In the genomic region with DNA sequence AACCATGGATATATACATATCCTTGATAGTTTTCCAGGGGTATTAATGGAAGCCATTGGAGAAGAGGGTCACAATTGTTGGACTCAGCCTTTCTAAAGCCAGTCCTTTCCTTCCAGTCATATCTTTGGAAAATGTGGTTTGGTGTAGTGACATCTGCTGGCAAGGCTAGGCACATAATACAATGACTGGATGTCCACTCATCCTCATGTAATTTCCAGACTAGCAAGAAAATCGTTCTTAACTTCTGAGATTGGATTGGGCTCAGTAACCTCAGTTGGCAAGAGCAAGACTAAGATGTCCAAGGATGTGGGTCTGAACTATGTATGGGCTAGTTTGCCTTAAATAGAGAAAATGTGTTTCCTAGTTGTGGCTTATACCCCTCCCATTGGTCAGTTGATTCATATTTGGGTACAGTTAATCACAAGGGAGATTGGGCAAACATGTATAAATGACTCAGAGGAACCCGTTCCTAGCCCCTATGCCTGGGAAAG, we compare ENCODE assay signal across 8 cellular contexts. TPM values are rescaled to one million over a fixed set of nuclear protein-coding genes. Genes with fewer than 3 reads are reported as not detected.
A peak's percentile ranks its signal among the peaks of the same experiment; 100 is the strongest.
DNase-seq lines count a peak whose midpoint lies in the region; FAIRE-seq and TF ChIP-seq lines count a peak whose summit lies in the region.

No MANE protein-coding gene starts in this region.

- no peak overlapping the region for H3K4me3 Mint-ChIP-seq in nephron progenitor cell

- peaks cover 45% of the 10 kb centered on the region for H3K27me3 Mint-ChIP-seq in nephron progenitor cell (ENCODE audit: low read depth, poor library complexity)

- FAIRE-seq in endometrium (lab: Jason Lieb, UNC), result peak; percentile 37

- TF ChIP-seq POLR2A in lower leg skin (IDR thresholded peaks at IDR 0.05), result no peak

- no peaks in the 10 kb centered on the region for H3K9me3 Mint-ChIP-seq in nephron progenitor cell

- intact Hi-C loops in lower leg skin (cut with DNase I; ENCODE audit: low total_unique reads), result loop anchor here (5.0 kb wide), 1 partner anchor 72 kb away; a partner anchor contains a TSS

- H3K27ac Mint-ChIP-seq in nephron progenitor cell, result no peak overlapping the region

- no peak overlapping the region for H3K4me3 ChIP-seq in lower leg skin (ENCODE audit: low read depth, poor library complexity, severe bottlenecking)

- 10 to 26% methylated on average over 2 of the region's 2 CpGs for WGBS in lower leg skin, 2 donors

- DNase-seq in NCI-H1092 treated with DMSO at 0.1 percent for 48 hours (lab: John Stamatoyannopoulos, UW) (peak; percentile 34), NCI-H1092 (lab: John Stamatoyannopoulos, UW) (no peak), HPDE6-E6E7 (ENCODE audit: extremely low spot score) (peak; percentile 37), RPMI8226 (peak; percentile 35), nephron progenitor cell (no peak), T1000 (lab: John Stamatoyannopoulos, UW) (no peak), lower leg skin (ENCODE audit: low spot score in 2 of 2) (no peak)

- peaks cover 10% of the 10 kb centered on the region for H3K4me1 Mint-ChIP-seq in nephron progenitor cell

- H3K36me3 Mint-ChIP-seq in nephron progenitor cell (ENCODE audit: low read depth), result no peaks in the 10 kb centered on the region

- TF ChIP-seq CTCF in nephron progenitor cell (IDR thresholded peaks at IDR 0.05) (peak; percentile 32), lower leg skin (IDR thresholded peaks at IDR 0.05) (no peak)

RNA-seq across cellular contexts. Expression of a gene that starts 8.7 kb away (rescaled TPM):
- total RNA-seq in lower leg skin, result 10 to 100 TPM; 39.3 to 71.0 (median 51.7) TPM

RNA-seq across cellular contexts. Expression of a gene that starts 15.8 kb away (rescaled TPM):
- total RNA-seq in lower leg skin, result 10 to 100 TPM; 21.8 to 39.7 (median 26.4) TPM

Comparison
In these comparisons a context has a peak if more than half of its experiments do, and no peak if none do; other contexts are left out.
1. DNase-seq: peak in NCI-H1092 treated with DMSO at 0.1 percent for 48 hours (single experiment), HPDE6-E6E7 (single experiment) and RPMI8226 (single experiment); none in NCI-H1092 (single experiment), nephron progenitor cell (single experiment), T1000 (single experiment) and lower leg skin (0 of 2).